19 cellular contexts compared by ENCODE assay signal in the genomic region with DNA sequence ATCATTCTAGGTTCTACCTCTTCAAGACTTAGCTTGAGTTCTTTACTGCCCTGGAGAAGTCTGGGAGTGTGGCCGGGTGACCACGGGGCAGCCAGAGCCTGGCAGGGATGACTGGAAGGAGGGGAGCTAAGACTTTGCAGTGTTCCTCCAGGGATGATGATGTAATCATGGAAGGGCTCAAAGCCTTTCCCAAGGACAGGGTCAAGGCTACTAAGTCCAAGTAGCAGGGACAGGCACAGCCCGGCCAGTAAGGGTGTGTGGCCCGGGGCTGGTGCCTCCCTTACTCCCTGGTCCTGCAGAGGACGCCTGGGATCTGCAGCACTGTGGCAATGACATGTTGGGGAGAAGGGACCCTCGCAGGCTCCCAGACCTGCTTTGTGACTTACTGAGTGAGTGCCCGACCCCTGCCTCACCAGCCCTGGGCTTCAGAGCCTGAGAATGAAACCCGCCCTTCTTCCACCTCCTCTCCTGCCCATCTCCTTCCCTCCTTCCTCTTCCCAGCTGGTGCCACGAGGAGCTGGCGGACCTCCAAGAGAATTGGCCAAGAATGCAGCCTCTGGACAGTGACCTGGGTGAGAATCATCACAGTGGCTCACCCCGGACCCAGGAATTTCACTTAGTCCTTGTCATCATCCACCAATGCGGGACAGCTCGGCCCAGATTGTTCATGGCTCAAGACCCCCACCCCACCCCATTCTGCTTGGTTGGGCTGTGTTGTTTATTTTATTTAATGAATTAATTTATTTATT. TPM values are rescaled to one million over a fixed set of nuclear protein-coding genes. Genes with fewer than 3 reads are reported as not detected.
DNase-seq lines count a peak whose midpoint lies in the region; TF ChIP-seq lines count a peak whose summit lies in the region.
"Had no signal": no experiment of that assay in that cellular context is flagged by ENCODE, and none has a peak within 500 bp of the region (broad histone marks: within the 10 kb centered on the region; RNA-seq: fewer than 3 reads in every experiment).

No MANE protein-coding gene starts in this region.

- no peaks in the 10 kb centered on the region for H4K20me1 ChIP-seq in osteoblast (ENCODE audit: insufficient read depth, low read length)

- intact Hi-C loops in esophagus squamous epithelium (cut with DNase I): no loop called here

- no peaks in the 10 kb centered on the region for H3K27me3 ChIP-seq in osteoblast (ENCODE audit: insufficient read depth, low read length)
- peaks cover 0 to 10% (median 0%) of the 10 kb centered on the region in 4 donors for H3K27me3 ChIP-seq in esophagus squamous epithelium
- H3K27me3 ChIP-seq: hepatocyte had no signal

- TF ChIP-seq CTCF in osteoblast (IDR thresholded peaks at IDR 0.05; ENCODE audit: extremely low read depth, low read depth, low read length) (no peak), esophagus squamous epithelium (IDR thresholded peaks at IDR 0.05) (no peak)

- no peak overlapping the region for H3K27ac ChIP-seq in osteoblast (ENCODE audit: low read depth, low read length)
- H3K27ac ChIP-seq in esophagus squamous epithelium: no peak overlapping the region
- H3K27ac ChIP-seq: PC-9, SK-N-MC, thoracic aorta had no signal

- no peaks in the 10 kb centered on the region for H3K79me2 ChIP-seq in osteoblast (ENCODE audit: insufficient read depth, low read length)
- H3K79me2 ChIP-seq: hepatocyte had no signal

- H3K9me3 ChIP-seq in osteoblast (ENCODE audit: low read depth, low read length) (no peaks in the 10 kb centered on the region), esophagus squamous epithelium (no peaks in the 10 kb centered on the region)
- H3K9me3 ChIP-seq: thoracic aorta had no signal

- no peak for TF ChIP-seq RAD21 in Ishikawa (IDR thresholded peaks at IDR 0.05; ENCODE audit: low read depth)

- 62 to 80% methylated on average over 5 to 11 of the region's 13 CpGs for WGBS in esophagus squamous epithelium, 2 donors

- H3K4me2 ChIP-seq in osteoblast (ENCODE audit: insufficient read depth, low read length): no peak overlapping the region
- H3K4me2 ChIP-seq: hepatocyte, PC-9 had no signal

- no peak overlapping the region for H3K4me3 ChIP-seq in osteoblast (ENCODE audit: insufficient read depth, low read length)
- H3K4me3 ChIP-seq in esophagus squamous epithelium: no peak overlapping the region
- H3K4me3 ChIP-seq: hepatocyte, PC-9, SK-N-MC, thoracic aorta had no signal

- H3K36me3 ChIP-seq in osteoblast (ENCODE audit: insufficient read depth, low read length) (no peaks in the 10 kb centered on the region), esophagus squamous epithelium (no peaks in the 10 kb centered on the region)
- H3K36me3 ChIP-seq: thoracic aorta had no signal

- no peak overlapping the region for H2AFZ ChIP-seq in osteoblast (ENCODE audit: low read length)
- H2AFZ ChIP-seq: hepatocyte, PC-9 had no signal

- peak; percentile 33 for DNase-seq in G401 (ENCODE audit: low spot score)
- DNase-seq in fibroblast of gingiva (ENCODE audit: low read depth): peak; percentile 33
- peak; percentile 63 for DNase-seq in osteoblast (ENCODE audit: insufficient read length, low spot score, missing footprints)
- DNase-seq in inferior parietal cortex (ENCODE audit: extremely low spot score): no peak
- DNase-seq in esophagus squamous epithelium (lab: John Stamatoyannopoulos, UW): no peak
- no peak for DNase-seq in DMS53 treated with DMSO at 0.1 percent for 48 hours (lab: John Stamatoyannopoulos, UW; ENCODE audit: unreplicated experiment)
- no peak for DNase-seq in cortex of kidney (lab: John Stamatoyannopoulos, UW)
- DNase-seq: activated CD4-positive, alpha-beta T cell treated with anti-CD3 and anti-CD28 coated beads for 48 hours; cerebellar nuclear complex; effector memory CD4-positive, alpha-beta T cell; islet precursor cell; mesenchymal stem cell; NCI-H69; nephron progenitor cell had no signal

- H3K4me1 ChIP-seq in osteoblast (ENCODE audit: insufficient read depth, low read length): peaks cover 21% of the 10 kb centered on the region
- peaks cover 10 to 31% (median 15%) of the 10 kb centered on the region in 3 donors for H3K4me1 ChIP-seq in esophagus squamous epithelium

- in situ Hi-C loops in G401 (cut with HindIII; ENCODE audit: low sequenced_read_pairs): no loop called here

- no peak for TF ChIP-seq POLR2A in esophagus squamous epithelium (IDR thresholded peaks at IDR 0.05)

- no peak for TF ChIP-seq EP300 in Ishikawa (IDR thresholded peaks at IDR 0.05; ENCODE audit: borderline replicate concordance)

TF ChIP-seq in Ishikawa, 13 proteins besides CTCF, POLR2A, EP300 and RAD21:
- TF ChIP-seq ZBTB7A (IDR thresholded peaks at IDR 0.05; ENCODE audit: low read depth) (no peak), NFIC (IDR thresholded peaks at IDR 0.05) (0 out of 2 replicates have a peak, but pooled peaks have one; percentile 8)

RNA-seq across cellular contexts. Expression of gene FBXO17, which starts 15.6 kb away (rescaled TPM):
- 47.4 and 91.4 TPM in 2 replicates for total RNA-seq in G401 (2014; rRNA removed; shearing (Covaris generic))
- total RNA-seq in osteoblast (40.9 and 42.7 TPM in 2 replicates), esophagus squamous epithelium (10 to 100 TPM in 1 of 4 donors, 1 to 10 TPM in 3; 3.9 to 18.3 (median 8.8) TPM)

RNA-seq across cellular contexts. Expression of gene FBXO27, which starts 41.2 kb away (rescaled TPM):
- total RNA-seq in G401 (2014; rRNA removed; shearing (Covaris generic)): 44.0 and 52.2 TPM in 2 replicates
- total RNA-seq in osteoblast: 4.7 and 5.0 TPM in 2 replicates
- 10 to 100 TPM in 2 of 4 donors, 1 to 10 TPM in 2; 5.7 to 14.0 (median 8.3) TPM for total RNA-seq in esophagus squamous epithelium

Comparison
In these comparisons a context has a peak if more than half of its experiments do, and no peak if none do; other contexts are left out.
1. DNase-seq: peak in G401 (single experiment), fibroblast of gingiva (single experiment) and osteoblast (single experiment); none in inferior parietal cortex (single experiment), esophagus squamous epithelium (single experiment), DMS53 treated with DMSO at 0.1 percent for 48 hours (single experiment) and cortex of kidney (single experiment).